1 cellular context compared by ENCODE assay signal in the genomic region with DNA sequence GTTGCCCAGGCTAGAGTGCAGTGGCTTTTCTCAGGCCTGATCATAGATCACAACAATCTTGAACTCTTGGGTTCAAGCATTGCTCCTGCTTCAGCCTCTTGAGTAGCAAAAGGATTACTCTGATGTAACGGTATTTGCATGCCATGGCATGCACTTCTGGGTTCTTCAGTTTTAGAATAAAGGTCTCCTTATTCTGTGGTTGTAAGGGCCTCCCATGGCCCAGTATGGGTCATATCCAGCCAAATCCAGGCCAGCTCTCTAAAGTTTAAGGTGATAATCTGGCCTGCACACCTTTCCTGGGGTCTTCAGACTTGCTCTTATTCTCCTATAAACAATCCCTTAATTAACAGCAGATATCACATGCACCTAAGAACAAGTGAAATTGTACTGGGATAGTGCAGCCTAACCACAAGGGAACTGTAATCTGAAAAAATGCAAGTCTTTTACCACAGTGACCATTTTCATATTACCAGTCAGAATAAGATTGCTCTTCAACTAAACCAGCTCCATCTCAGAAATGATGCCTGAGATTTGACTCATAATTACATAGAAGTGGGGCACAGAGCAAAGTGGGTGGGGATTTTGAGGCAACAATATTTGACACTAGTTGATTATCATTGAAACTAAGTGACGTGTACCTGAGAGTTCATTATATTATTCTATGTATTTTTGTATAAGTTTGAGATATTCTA.
A peak's percentile ranks its signal among the peaks of the same experiment; 100 is the strongest.
TF ChIP-seq lines count a peak whose summit lies in the region.

No MANE protein-coding gene starts in this region.

TF ChIP-seq in GM12878, 131 proteins besides CTCF, POLR2A, EP300 and RAD21 (continued from another document):
- TF ChIP-seq, protein P1, sequence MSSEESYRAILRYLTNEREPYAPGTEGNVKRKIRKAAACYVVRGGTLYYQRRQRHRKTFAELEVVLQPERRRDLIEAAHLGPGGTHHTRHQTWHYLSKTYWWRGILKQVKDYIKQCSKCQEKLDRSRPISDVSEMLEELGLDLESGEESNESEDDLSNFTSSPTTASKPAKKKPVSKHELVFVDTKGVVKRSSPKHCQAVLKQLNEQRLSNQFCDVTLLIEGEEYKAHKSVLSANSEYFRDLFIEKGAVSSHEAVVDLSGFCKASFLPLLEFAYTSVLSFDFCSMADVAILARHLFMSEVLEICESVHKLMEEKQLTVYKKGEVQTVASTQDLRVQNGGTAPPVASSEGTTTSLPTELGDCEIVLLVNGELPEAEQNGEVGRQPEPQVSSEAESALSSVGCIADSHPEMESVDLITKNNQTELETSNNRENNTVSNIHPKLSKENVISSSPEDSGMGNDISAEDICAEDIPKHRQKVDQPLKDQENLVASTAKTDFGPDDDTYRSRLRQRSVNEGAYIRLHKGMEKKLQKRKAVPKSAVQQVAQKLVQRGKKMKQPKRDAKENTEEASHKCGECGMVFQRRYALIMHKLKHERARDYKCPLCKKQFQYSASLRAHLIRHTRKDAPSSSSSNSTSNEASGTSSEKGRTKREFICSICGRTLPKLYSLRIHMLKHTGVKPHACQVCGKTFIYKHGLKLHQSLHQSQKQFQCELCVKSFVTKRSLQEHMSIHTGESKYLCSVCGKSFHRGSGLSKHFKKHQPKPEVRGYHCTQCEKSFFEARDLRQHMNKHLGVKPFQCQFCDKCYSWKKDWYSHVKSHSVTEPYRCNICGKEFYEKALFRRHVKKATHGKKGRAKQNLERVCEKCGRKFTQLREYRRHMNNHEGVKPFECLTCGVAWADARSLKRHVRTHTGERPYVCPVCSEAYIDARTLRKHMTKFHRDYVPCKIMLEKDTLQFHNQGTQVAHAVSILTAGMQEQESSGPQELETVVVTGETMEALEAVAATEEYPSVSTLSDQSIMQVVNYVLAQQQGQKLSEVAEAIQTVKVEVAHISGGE (CRISPR knock-in tag; IDR thresholded peaks at IDR 0.05): no peak
- peak; percentile 87 for TF ChIP-seq IRF4 (IDR thresholded peaks at IDR 0.05; ENCODE audit: low read depth, low read length)
- TF ChIP-seq SREBF1 (IDR thresholded peaks at IDR 0.05; ENCODE audit: low read length): no peak
- peak; percentile 59; the same call in 1 of the 3 replicates for TF ChIP-seq POU2F2 (IDR thresholded peaks at IDR 0.05; ENCODE audit: borderline replicate concordance, low read depth, low read length)
- TF ChIP-seq HDAC2 (IDR thresholded peaks at IDR 0.05): no peak
- TF ChIP-seq ZNF217 (IDR thresholded peaks at IDR 0.05): 0 out of 2 replicates have a peak, but pooled peaks have one; percentile 27
- TF ChIP-seq RB1 (IDR thresholded peaks at IDR 0.05; ENCODE audit: borderline replicate concordance): no peak
- TF ChIP-seq POLR2AphosphoS2 (IDR thresholded peaks at IDR 0.05; ENCODE audit: low read depth, low read length): no peak
- no peak for TF ChIP-seq RAD51 (IDR thresholded peaks at IDR 0.05)
- no peak for TF ChIP-seq RCOR1 (conservative IDR thresholded peaks at IDR 0.05; ENCODE audit: low read depth, low read length)
- TF ChIP-seq MYB (IDR thresholded peaks at IDR 0.05; ENCODE audit: borderline replicate concordance, low read depth, low read length): no peak
- no peak for TF ChIP-seq SUZ12 (IDR thresholded peaks at IDR 0.05; ENCODE audit: unreplicated experiment)
- no peak for TF ChIP-seq TCF12 (IDR thresholded peaks at IDR 0.05; ENCODE audit: low read depth, low read length)
- TF ChIP-seq POLR2AphosphoS5 (IDR thresholded peaks at IDR 0.05; ENCODE audit: low read length): no peak
- no peak for TF ChIP-seq TAF1 (IDR thresholded peaks at IDR 0.05; ENCODE audit: borderline replicate concordance, low read depth, low read length)
- no peak for TF ChIP-seq CHD4 (IDR thresholded peaks at IDR 0.05)
- peak; percentile 87 for TF ChIP-seq BCL11A (IDR thresholded peaks at IDR 0.05; ENCODE audit: low read depth, low read length)
- peak; percentile 57; the same call in 1 of the 2 replicates for TF ChIP-seq CREM (IDR thresholded peaks at IDR 0.05; ENCODE audit: low read depth)
